In the genomic region with DNA sequence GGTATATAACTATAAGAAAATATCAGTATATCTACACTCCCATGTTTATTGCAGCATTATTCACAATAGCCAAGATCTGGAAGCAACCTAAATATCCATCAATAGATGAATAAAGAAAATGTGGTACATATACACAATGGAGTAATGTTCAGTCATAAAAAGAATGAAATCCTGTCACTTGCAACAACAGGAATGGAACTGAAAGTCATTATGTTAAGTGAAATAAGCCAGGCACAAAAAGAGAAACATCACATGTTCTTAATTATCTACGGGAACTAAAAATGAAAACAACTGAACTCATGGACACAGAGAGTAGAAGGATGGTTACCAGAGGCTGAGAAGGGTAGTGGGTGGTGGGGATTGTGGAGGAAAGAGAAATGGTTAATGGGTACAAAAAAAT, we compare ENCODE assay signal across 15 cellular contexts.
DNase-seq lines count a peak whose midpoint lies in the region; ATAC-seq, FAIRE-seq and TF ChIP-seq lines count a peak whose summit lies in the region.
"Had no signal": no experiment of that assay in that cellular context is flagged by ENCODE, and none has a peak within 500 bp of the region (broad histone marks: within the 10 kb centered on the region; RNA-seq: fewer than 3 reads in every experiment).

No MANE protein-coding gene starts in this region.

- TF ChIP-seq POLR2A in GM12878 (IDR thresholded peaks at IDR 0.05; ENCODE audit: low read depth, low read length) (no peak), testis (IDR thresholded peaks at IDR 0.05) (no peak), GM18505 (IDR thresholded peaks at IDR 0.05; ENCODE audit: borderline replicate concordance, extremely low read depth, insufficient read depth, insufficient read length) (no peak)

- H3K27ac ChIP-seq in GM12878 (ENCODE audit: control insufficient read depth, insufficient read depth) = no peak overlapping the region
- H3K27ac ChIP-seq in testis = no peak overlapping the region
- H3K27ac ChIP-seq: BLaER1 treated with 17β-estradiol and CSF1 and Interleukin-3, amounts not matched to agents 10 nM and 100 nM had no signal

- no TSS peak for BruUV-seq in GM12878 (replicated peaks; lab: Mats Ljungman, UMichigan)

- no peaks in the 10 kb centered on the region for H3K36me3 ChIP-seq in GM12878 (ENCODE audit: control insufficient read depth in 2 of 2, insufficient read depth in 2 of 2, low read length in 1 of 2)
- H3K36me3 ChIP-seq in testis (ENCODE audit: low read depth, missing control alignments) = no peaks in the 10 kb centered on the region
- H3K36me3 ChIP-seq: BLaER1 treated with 17β-estradiol and CSF1 and Interleukin-3, amounts not matched to agents 10 nM and 100 nM had no signal

- H3K79me2 ChIP-seq in GM12878 (ENCODE audit: control insufficient read depth, insufficient read depth, low read length) = no peaks in the 10 kb centered on the region

- intact Hi-C loops in GM12878 (cut with micrococcal nuclease; ENCODE audit: unreplicated experiment) = no loop called here
- intact Hi-C loops in testis (cut with DNase I; ENCODE audit: low total_unique reads) = no loop called here

- POLR2A ChIA-PET in GM12878 (lab: Charles Lee) = no interaction called here

- RAD21 ChIA-PET in GM12878 (lab: Charles Lee; ENCODE audit: unreplicated experiment) = no interaction called here

- H4K20me1 ChIP-seq in GM12878 (ENCODE audit: control insufficient read depth, insufficient read depth) = no peaks in the 10 kb centered on the region
- H4K20me1 ChIP-seq: BLaER1 treated with 17β-estradiol and CSF1 and Interleukin-3, amounts not matched to agents 10 nM and 100 nM had no signal

- 0% methylated on average over 1 of the region's 1 CpG for WGBS in GM12878 (ENCODE audit: insufficient coverage, insufficient replicate concordance, low lambda C conversion rate, missing lambda C conversion rate)
- 60 to 69% methylated on average over 1 of the region's 1 CpG for WGBS in testis, 2 donors

- H3K4me2 ChIP-seq in GM12878 (ENCODE audit: control insufficient read depth, insufficient read depth) = no peak overlapping the region
- H3K4me2 ChIP-seq: BLaER1 treated with 17β-estradiol and CSF1 and Interleukin-3, amounts not matched to agents 10 nM and 100 nM had no signal

- FAIRE-seq in GM12878 (lab: Jason Lieb, UNC) = no peak
- FAIRE-seq: H1 had no signal

- peak; percentile 51 for DNase-seq in SK-N-DZ (ENCODE audit: low spot score)
- no peak for DNase-seq in GM12878 (ENCODE audit: low read depth, low spot score)
- peak; percentile 10 for DNase-seq in fibroblast of peridontal ligament (ENCODE audit: extremely low read depth)
- no peak for DNase-seq in activated naive CD4-positive, alpha-beta T cell treated with anti-CD3 and anti-CD28 coated beads, Interleukin-2, amount 50 U/mL, for 16 hours
- DNase-seq in testis = no peak
- DNase-seq: 8988T; Calu3; CD8-positive, alpha-beta T cell; DMS79 treated with DMSO at 0.1 percent for 48 hours; GF-D8; H9 had no signal

- in situ Hi-C loops in GM12878 (cut with MboI) = no loop called here

- H3K27me3 ChIP-seq in GM12878 (replicated peaks in 1 of 2; ENCODE audit: control insufficient read depth in 2 of 2, insufficient read depth in 2 of 2, low read length in 1 of 2) (no peaks in the 10 kb centered on the region), testis (no peaks in the 10 kb centered on the region)
- H3K27me3 ChIP-seq: BLaER1 treated with 17β-estradiol and CSF1 and Interleukin-3, amounts not matched to agents 10 nM and 100 nM had no signal

- H3K9ac ChIP-seq in GM12878 (ENCODE audit: control insufficient read depth, insufficient read depth, low read length) = no peak overlapping the region
- H3K9ac ChIP-seq: BLaER1 treated with 17β-estradiol and CSF1 and Interleukin-3, amounts not matched to agents 10 nM and 100 nM had no signal

- no peak for TF ChIP-seq RAD21 in GM12878 (IDR thresholded peaks at IDR 0.05; ENCODE audit: insufficient read depth, low read depth, low read length)

- no peak for TF ChIP-seq EP300 in GM12878 (IDR thresholded peaks at IDR 0.05; ENCODE audit: borderline replicate concordance in 1 of 2, control insufficient read depth in 1 of 2, low read depth in 2 of 2, low read length in 2 of 2)

- H3K9me3 ChIP-seq in GM12878 (replicated peaks; ENCODE audit: control insufficient read depth, insufficient read depth, low read length) (no peaks in the 10 kb centered on the region), testis (no peaks in the 10 kb centered on the region)

- no peak overlapping the region for H3K4me3 ChIP-seq in GM12878
- H3K4me3 ChIP-seq in testis = no peak overlapping the region
- H3K4me3 ChIP-seq: BLaER1 treated with 17β-estradiol and CSF1 and Interleukin-3, amounts not matched to agents 10 nM and 100 nM had no signal

- ATAC-seq in GM12878 (no peak), GM18505 (IDR thresholded peaks at IDR 0.05; ENCODE audit: unreplicated experiment) (no peak)
- ATAC-seq in activated CD4-positive, CD25-positive, alpha-beta regulatory T cell treated with anti-CD3 and anti-CD28 coated beads, Interleukin-2, amount 50 U/mL, for 24 hours = no peak
- ATAC-seq: CD8-positive, alpha-beta T cell had no signal

- SMC1A ChIA-PET in GM12878 (lab: Charles Lee; ENCODE audit: uncharacterized antibody, unreplicated experiment) = no interaction called here

- CTCF ChIA-PET in GM12878 (lab: Yijun Ruan, JAX) = no interaction called here

- H3K4me1 ChIP-seq in GM12878 (ENCODE audit: control insufficient read depth, insufficient read depth, low read length) (no peaks in the 10 kb centered on the region), testis (no peaks in the 10 kb centered on the region)
- H3K4me1 ChIP-seq: BLaER1 treated with 17β-estradiol and CSF1 and Interleukin-3, amounts not matched to agents 10 nM and 100 nM had no signal

- TF ChIP-seq CTCF in GM12878 (IDR thresholded peaks at IDR 0.05 in 2 of 3, conservative IDR thresholded peaks at IDR 0.05 in 1 of 3; ENCODE audit: control insufficient read depth in 2 of 3, extremely low read depth in 1 of 3, insufficient read depth in 1 of 3, low read depth in 3 of 3, low read length in 3 of 3) (no peak), testis (IDR thresholded peaks at IDR 0.05) (no peak)

- H2AFZ ChIP-seq in GM12878 (ENCODE audit: control insufficient read depth, low read depth, low read length) = no peak overlapping the region

TF ChIP-seq in GM12878, 131 proteins besides CTCF, POLR2A, EP300 and RAD21:
- TF ChIP-seq MTA2 (IDR thresholded peaks at IDR 0.05; ENCODE audit: low read depth) = peak; percentile 63
- no peak for TF ChIP-seq HSF1 (IDR thresholded peaks at IDR 0.05; ENCODE audit: low read depth, low read length)

Comparison
In these comparisons a context has a peak if more than half of its experiments do, and no peak if none do; other contexts are left out.
1. DNase-seq: peak in SK-N-DZ (single experiment) and fibroblast of peridontal ligament (single experiment); none in GM12878 (single experiment), activated naive CD4-positive, alpha-beta T cell treated with anti-CD3 and anti-CD28 coated beads, Interleukin-2, amount 50 U/mL, for 16 hours (single experiment) and testis (single experiment).